Comparison of ENCODE assay signal across 8 cellular contexts in the genomic region with DNA sequence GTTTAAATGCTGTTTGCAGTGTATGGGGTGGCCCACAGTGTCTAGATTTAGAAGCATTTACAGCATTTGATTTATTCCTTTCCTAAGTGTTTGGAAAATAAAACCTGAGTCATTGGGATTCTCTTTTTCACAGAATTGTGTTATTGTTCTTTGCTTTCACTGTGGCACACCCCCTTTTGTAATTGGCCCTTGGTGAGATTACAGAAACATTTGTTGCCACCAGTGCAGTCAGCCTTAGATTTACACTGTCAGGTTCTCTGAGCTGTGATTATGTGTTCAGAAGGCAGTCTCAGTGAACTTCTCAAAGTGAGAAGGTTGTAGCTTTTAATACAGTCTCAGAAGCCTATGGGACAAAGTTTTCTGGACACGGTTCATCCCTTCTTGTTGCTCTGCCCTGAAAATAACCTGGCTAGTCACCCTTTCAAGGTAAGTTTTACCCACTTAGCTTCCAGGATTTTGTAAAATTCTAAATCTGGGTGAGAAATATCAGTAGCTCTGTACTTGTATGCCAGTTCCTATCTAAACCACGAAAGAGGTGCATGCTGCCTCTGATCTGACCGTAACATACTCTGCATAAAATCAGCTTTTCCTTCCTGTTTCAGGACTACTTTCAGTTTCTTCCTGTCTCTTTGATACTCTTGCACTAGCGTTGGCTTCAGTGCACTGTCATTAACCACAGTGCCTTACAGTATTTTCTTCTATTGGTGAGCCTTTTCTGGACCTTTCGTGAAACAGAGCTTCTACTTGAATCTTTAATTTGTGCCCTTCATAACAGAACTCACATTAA. TPM values are rescaled to one million over a fixed set of nuclear protein-coding genes. Genes with fewer than 3 reads are reported as not detected.
A peak's percentile ranks its signal among the peaks of the same experiment; 100 is the strongest.
DNase-seq lines count a peak whose midpoint lies in the region; ATAC-seq and TF ChIP-seq lines count a peak whose summit lies in the region.

No MANE protein-coding gene starts in this region.

- TF ChIP-seq POLR2A in breast epithelium (IDR thresholded peaks at IDR 0.05), result no peak

- TF ChIP-seq CTCF in OCI-LY7 (conservative IDR thresholded peaks at IDR 0.05; ENCODE audit: low read length) (no peak), breast epithelium (IDR thresholded peaks at IDR 0.05) (no peak)

- peaks cover 12% of the 10 kb centered on the region; the same call in 1 of the 2 replicates for H3K79me2 ChIP-seq in OCI-LY7 (ENCODE audit: insufficient read depth, low read depth, low read length)

- no peaks in the 10 kb centered on the region for H3K9me2 ChIP-seq in OCI-LY7 (ENCODE audit: insufficient read depth, low read length)

- H3K4me1 ChIP-seq in OCI-LY7 (ENCODE audit: insufficient read depth, low read length, poor library complexity, severe bottlenecking) (peaks cover 53% of the 10 kb centered on the region), breast epithelium (no peaks in the 10 kb centered on the region)

- peaks cover 4% of the 10 kb centered on the region; the same call in 1 of the 2 replicates for H4K20me1 ChIP-seq in OCI-LY7 (ENCODE audit: insufficient read depth, low read length)

- intact Hi-C loops in OCI-LY7 (cut with micrococcal nuclease; ENCODE audit: unreplicated experiment) (loop anchor here (1.0 to 10.0 kb wide), 3 partner anchors 20 to 190 kb away; no protein-coding TSS in a partner anchor), breast epithelium (cut with DNase I; ENCODE audit: low total_unique reads) (no loop called here), left colon (cut with DNase I, micrococcal nuclease) (no loop called here)

- peak overlapping the region; percentile 98 for H3K4me2 ChIP-seq in OCI-LY7 (ENCODE audit: low read length)

- ATAC-seq in GM18519 (IDR thresholded peaks at IDR 0.05; ENCODE audit: low FRiP score, unreplicated experiment) (peak; percentile 93), HG02973 (IDR thresholded peaks at IDR 0.05; ENCODE audit: unreplicated experiment) (peak; percentile 75), left colon (peak; percentile 97)

- CTCF ChIA-PET in OCI-LY7 (lab: Charles Lee; ENCODE audit: unreplicated experiment), result interaction anchor here (0.7 to 2.8 kb wide), 7 partner anchors 8 to 186 kb away, joined by 3 to 18 read pairs (median 4); no protein-coding TSS in a partner anchor

- DNase-seq in AG20443 (ENCODE audit: low spot score), result peak; percentile 53
- peak; percentile 87 for DNase-seq in OCI-LY7 (ENCODE audit: low spot score)
- DNase-seq in breast epithelium (ENCODE audit: low spot score in 2 of 2), result no peak
- DNase-seq in left colon, result peak in 1 of 2 donors; percentile 21
- DNase-seq in superior temporal gyrus (ENCODE audit: extremely low spot score), result peak; percentile 75
- DNase-seq in NCI-H446 (lab: John Stamatoyannopoulos, UW), result no peak

- H3K4me3 ChIP-seq in OCI-LY7 (ENCODE audit: low read depth, low read length, poor library complexity, severe bottlenecking) (peak overlapping the region; percentile 63), breast epithelium (peak overlapping the region; percentile 29 to 57 (median 40))

- POLR2A ChIA-PET in OCI-LY7 (lab: Charles Lee), result interaction anchor here (0.5 to 4.8 kb wide), 38 partner anchors 9 to 707 kb away, joined by 3 to 44 read pairs (median 4); partner anchors contain the start of genes GRSF1, JCHAIN, RUFY3 and UTP3

- H3K36me3 ChIP-seq in OCI-LY7 (ENCODE audit: insufficient read depth, low read length) (no peaks in the 10 kb centered on the region), breast epithelium (no peaks in the 10 kb centered on the region)

- peak overlapping the region; percentile 67 for H2AFZ ChIP-seq in OCI-LY7 (ENCODE audit: low read length)

- H3K27me3 ChIP-seq in breast epithelium, result no peaks in the 10 kb centered on the region

- H3K9me3 ChIP-seq in OCI-LY7 (ENCODE audit: low read length) (no peaks in the 10 kb centered on the region), breast epithelium (no peaks in the 10 kb centered on the region)

- H3K27ac ChIP-seq in OCI-LY7 (ENCODE audit: low read depth, low read length, poor library complexity, severe bottlenecking) (peak overlapping the region; percentile 75), breast epithelium (peak overlapping the region; percentile 73 to 81)

- BruUV-seq in OCI-LY7 (replicated peaks; lab: Mats Ljungman, UMichigan), result no TSS peak

RNA-seq across cellular contexts. Expression of gene RUFY3, which starts 12.6 kb away (rescaled TPM):
- 36.4 and 38.2 TPM in 2 replicates for total RNA-seq in OCI-LY7 (2014; rRNA removed; shearing (Covaris generic))
- total RNA-seq in OCI-LY7 (2022) (42.6 and 52.2 TPM in 2 replicates), breast epithelium (10 to 100 TPM; 60.0 to 95.9 (median 83.6) TPM), left colon (10 to 100 TPM; 37.2 to 37.8 TPM)

RNA-seq across cellular contexts. Expression of gene UTP3, which starts 46.0 kb away (rescaled TPM):
- total RNA-seq in OCI-LY7 (2014; rRNA removed; shearing (Covaris generic)), result 34.0 and 51.5 TPM in 2 replicates
- total RNA-seq in OCI-LY7 (2022), result 54.8 and 57.8 TPM in 2 replicates
- 10 to 100 TPM; 18.9 to 22.0 (median 19.3) TPM for total RNA-seq in breast epithelium
- total RNA-seq in left colon, result 10 to 100 TPM; 18.4 to 19.7 TPM

Comparison
In these comparisons a context has a peak if more than half of its experiments do, and no peak if none do; other contexts are left out.
1. DNase-seq: peak in AG20443 (single experiment), OCI-LY7 (single experiment) and superior temporal gyrus (single experiment); none in breast epithelium (0 of 2) and NCI-H446 (0 of 2).
2. Peak in every context shown above with its lines, with median percentiles within 50 percentile points of each other: ATAC-seq.